29 cellular contexts compared by ENCODE assay signal in the genomic region with DNA sequence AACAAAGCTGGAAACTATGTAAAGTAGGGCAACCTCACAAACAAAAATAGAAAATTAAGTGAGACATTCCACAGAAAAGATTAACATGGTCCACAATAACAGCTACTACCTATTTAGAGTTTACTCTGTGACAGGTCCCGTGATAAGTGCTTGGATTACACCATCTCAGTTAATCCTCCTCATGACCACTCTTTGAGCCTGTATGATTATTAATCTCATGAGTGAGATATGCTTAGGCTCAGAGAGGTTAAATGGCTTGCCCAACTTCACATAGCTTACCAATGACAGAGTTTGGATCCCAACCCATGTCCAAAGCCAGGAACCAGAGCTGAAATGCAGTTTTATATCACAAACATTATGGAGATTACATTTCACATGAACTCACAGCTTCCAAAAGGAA.
"Had no signal": no experiment of that assay in that cellular context is flagged by ENCODE, and none has a peak within 500 bp of the region (broad histone marks: within the 10 kb centered on the region; RNA-seq: fewer than 3 reads in every experiment).

No MANE protein-coding gene starts in this region.

- DNase-seq: activated CD4-positive, CD25-positive, alpha-beta regulatory T cell; activated CD4-positive, CD25-positive, alpha-beta regulatory T cell treated with anti-CD3 and anti-CD28 coated beads, Interleukin-2, amount 50 U/mL, for 72 hours; activated CD8-positive, alpha-beta memory T cell treated with anti-CD3 and anti-CD28 coated beads, Interleukin-2, amount 10 ng/mL, durations not matched to agents 7 days and 5 days; activated CD8-positive, alpha-beta memory T cell treated with anti-CD3 and anti-CD28 coated beads, Interleukin-2, amount 50 U/mL, for 4 hours; activated effector memory CD4-positive, alpha-beta T cell treated with anti-CD3 and anti-CD28 coated beads, Interleukin-2, amount 50 U/mL, for 16 hours; activated naive CD8-positive, alpha-beta T cell treated with anti-CD3 and anti-CD28 coated beads, Interleukin-2, amount 10 ng/mL, durations not matched to agents 7 days and 5 days; activated T-cell treated with anti-CD3 and anti-CD28 coated beads, Interleukin-2, amount 50 U/mL, for 1 hour; activated T-cell treated with anti-CD3 and anti-CD28 coated beads, Interleukin-2, amount 50 U/mL, for 48 hours; anterior cingulate cortex; body of pancreas; caudate nucleus; effector CD8-positive, alpha-beta T cell; esophagus squamous epithelium; foreskin melanocyte; heart right ventricle; T-helper 2 cell had no signal

- H3K4me1 Mint-ChIP-seq: activated CD4-positive, alpha-beta T cell treated with anti-CD3 and anti-CD28 coated beads for 36 hours; activated CD4-positive, alpha-beta T cell treated with anti-CD3 and anti-CD28 coated beads, Interleukin-2, amount 10 ng/mL, durations not matched to agents 24 days and 14 days; activated CD8-positive, alpha-beta memory T cell treated with anti-CD3 and anti-CD28 coated beads, Interleukin-2, amount 10 ng/mL, durations not matched to agents 7 days and 5 days; activated naive CD4-positive, alpha-beta T cell treated with anti-CD3 and anti-CD28 coated beads, Interleukin-2, amount 50 U/mL, for 24 hours; activated naive CD8-positive, alpha-beta T cell treated with anti-CD3 and anti-CD28 coated beads, Interleukin-2, amount 10 ng/mL, durations not matched to agents 7 days and 5 days had no signal

- H3K4me1 ChIP-seq: body of pancreas, esophagus squamous epithelium, gastroesophageal sphincter, heart right ventricle had no signal

- H3K36me3 ChIP-seq: esophagus squamous epithelium, gastroesophageal sphincter, heart right ventricle had no signal

- H3K27me3 Mint-ChIP-seq: activated CD4-positive, alpha-beta memory T cell treated with anti-CD3 and anti-CD28 coated beads for 36 hours; activated CD4-positive, alpha-beta T cell treated with anti-CD3 and anti-CD28 coated beads for 36 hours; activated naive CD4-positive, alpha-beta T cell treated with anti-CD3 and anti-CD28 coated beads, Interleukin-2, amount 50 U/mL, for 24 hours; activated naive CD8-positive, alpha-beta T cell treated with anti-CD3 and anti-CD28 coated beads, Interleukin-2, amount 10 ng/mL, durations not matched to agents 7 days and 5 days had no signal

- H3K4me3 Mint-ChIP-seq: activated CD4-positive, alpha-beta memory T cell treated with anti-CD3 and anti-CD28 coated beads for 36 hours; activated CD4-positive, alpha-beta T cell treated with anti-CD3 and anti-CD28 coated beads for 36 hours; activated CD4-positive, alpha-beta T cell treated with anti-CD3 and anti-CD28 coated beads, Interleukin-2, amount 10 ng/mL, durations not matched to agents 24 days and 14 days; activated CD8-positive, alpha-beta memory T cell treated with anti-CD3 and anti-CD28 coated beads, Interleukin-2, amount 10 ng/mL, durations not matched to agents 7 days and 5 days; activated CD8-positive, alpha-beta T cell treated with anti-CD3 and anti-CD28 coated beads, Interleukin-2, amount 10 ng/mL, durations not matched to agents 7 days and 5 days; activated naive CD4-positive, alpha-beta T cell treated with anti-CD3 and anti-CD28 coated beads for 36 hours; activated naive CD4-positive, alpha-beta T cell treated with anti-CD3 and anti-CD28 coated beads, Interleukin-2, amount 50 U/mL, for 24 hours; activated naive CD8-positive, alpha-beta T cell treated with anti-CD3 and anti-CD28 coated beads, Interleukin-2, amount 10 ng/mL, durations not matched to agents 7 days and 5 days; activated T-helper 1 cell treated with anti-CD3 and anti-CD28 coated beads, Interleukin-12 subunit alpha, Interleukin-12 subunit beta, Interleukin-2, Interleukin-4 antibody, amounts not matched to agents 30 ng/mL and 10 ng/mL and 1 ng/mL, durations not matched to agents 14 hours and 24 hours and 36 hours had no signal

- FAIRE-seq: colon, endometrium had no signal

- H3K79me2 ChIP-seq: hepatocyte had no signal

- H3K4me3 ChIP-seq: body of pancreas, esophagus squamous epithelium, gastroesophageal sphincter, heart right ventricle, hepatocyte had no signal

- ATAC-seq: activated CD4-positive, alpha-beta T cell treated with anti-CD3 and anti-CD28 coated beads for 36 hours; activated CD8-positive, alpha-beta T cell treated with anti-CD3 and anti-CD28 coated beads, Interleukin-2, amount 10 ng/mL, durations not matched to agents 7 days and 5 days; body of pancreas; gastroesophageal sphincter; heart right ventricle had no signal

- H2AFZ ChIP-seq: hepatocyte had no signal

- H3K9me3 ChIP-seq: body of pancreas, esophagus squamous epithelium, gastroesophageal sphincter, heart right ventricle had no signal

- H3K9me3 Mint-ChIP-seq: activated CD4-positive, alpha-beta memory T cell treated with anti-CD3 and anti-CD28 coated beads for 36 hours; activated naive CD4-positive, alpha-beta T cell treated with anti-CD3 and anti-CD28 coated beads for 36 hours; activated T-helper 2 cell treated with anti-CD3 and anti-CD28 coated beads, Interferon-gamma antibody, Interleukin-2, Interleukin-4, amounts not matched to agents 10 μg/mL and 5 μg/mL and 100 μg/mL, durations not matched to agents 14 hours and 24 hours and 36 hours had no signal

- H3K27ac Mint-ChIP-seq: activated CD4-positive, alpha-beta memory T cell treated with anti-CD3 and anti-CD28 coated beads for 36 hours; activated CD4-positive, alpha-beta T cell treated with anti-CD3 and anti-CD28 coated beads for 36 hours; activated CD4-positive, alpha-beta T cell treated with anti-CD3 and anti-CD28 coated beads, Interleukin-2, amount 10 ng/mL, durations not matched to agents 24 days and 14 days; activated CD8-positive, alpha-beta memory T cell treated with anti-CD3 and anti-CD28 coated beads, Interleukin-2, amount 10 ng/mL, durations not matched to agents 7 days and 5 days; activated CD8-positive, alpha-beta T cell treated with anti-CD3 and anti-CD28 coated beads, Interleukin-2, amount 10 ng/mL, durations not matched to agents 7 days and 5 days; activated naive CD4-positive, alpha-beta T cell treated with anti-CD3 and anti-CD28 coated beads for 36 hours; activated naive CD4-positive, alpha-beta T cell treated with anti-CD3 and anti-CD28 coated beads, Interleukin-2, amount 50 U/mL, for 24 hours; activated naive CD8-positive, alpha-beta T cell treated with anti-CD3 and anti-CD28 coated beads, Interleukin-2, amount 10 ng/mL, durations not matched to agents 7 days and 5 days; activated T-helper 1 cell treated with anti-CD3 and anti-CD28 coated beads, Interleukin-12 subunit alpha, Interleukin-12 subunit beta, Interleukin-2, Interleukin-4 antibody, amounts not matched to agents 30 ng/mL and 10 ng/mL and 1 ng/mL, durations not matched to agents 14 hours and 24 hours and 36 hours; activated T-helper 2 cell treated with anti-CD3 and anti-CD28 coated beads, Interferon-gamma antibody, Interleukin-2, Interleukin-4, amounts not matched to agents 10 μg/mL and 5 μg/mL and 100 μg/mL, durations not matched to agents 14 hours and 24 hours and 36 hours had no signal

- H3K27me3 ChIP-seq: body of pancreas, esophagus squamous epithelium, gastroesophageal sphincter, heart right ventricle had no signal

- H3K27ac ChIP-seq: body of pancreas, epithelial cell of prostate, esophagus squamous epithelium, gastroesophageal sphincter, heart right ventricle, hepatocyte had no signal

- H3K4me2 ChIP-seq: hepatocyte had no signal

- H3K36me3 Mint-ChIP-seq: activated CD4-positive, alpha-beta memory T cell treated with anti-CD3 and anti-CD28 coated beads for 36 hours; activated CD8-positive, alpha-beta memory T cell treated with anti-CD3 and anti-CD28 coated beads, Interleukin-2, amount 10 ng/mL, durations not matched to agents 7 days and 5 days; activated naive CD4-positive, alpha-beta T cell treated with anti-CD3 and anti-CD28 coated beads, Interleukin-2, amount 50 U/mL, for 24 hours; activated naive CD8-positive, alpha-beta T cell treated with anti-CD3 and anti-CD28 coated beads, Interleukin-2, amount 10 ng/mL, durations not matched to agents 7 days and 5 days had no signal
